Comparison of ENCODE assay signal across 24 cellular contexts in genomic region chr1:6087402-6087772, GRCh38.
"Had no signal": no experiment of that assay in that cellular context is flagged by ENCODE, and none has a peak within 500 bp of the region (broad histone marks: within the 10 kb centered on the region; RNA-seq: fewer than 3 reads in every experiment).

No MANE protein-coding gene starts in this region.

- ATAC-seq: activated CD4-positive, CD25-positive, alpha-beta regulatory T cell treated with anti-CD3 and anti-CD28 coated beads, Interleukin-2, amount 50 U/mL, for 24 hours; gastroesophageal sphincter; left cardiac atrium; left ventricle myocardium superior; right lobe of liver had no signal

- H3K27ac ChIP-seq: brain microvascular endothelial cell, gastroesophageal sphincter, ovary, right lobe of liver, thoracic aorta, uterus, VCaP had no signal

- H3K9me3 Mint-ChIP-seq: stimulated activated naive CD8-positive, alpha-beta T cell treated with anti-CD3 and anti-CD28 coated beads, Interleukin-15, Interleukin-2, amounts not matched to agents 100 ng/mL and 50 ng/mL, for 24 hours; type B pancreatic cell had no signal

- DNase-seq: activated CD4-positive, alpha-beta T cell treated with anti-CD3 and anti-CD28 coated beads for 48 hours; activated CD4-positive, alpha-beta T cell treated with anti-CD3 and anti-CD28 coated beads, Interleukin-2, amount 50 U/mL, for 48 hours; brain microvascular endothelial cell; dermis blood vessel endothelial cell; effector CD8-positive, alpha-beta T cell; erythroblast; hippocampal formation; left cardiac atrium; left ventricle myocardium superior; mammary epithelial cell; ovary; right lobe of liver; stimulated activated CD4-positive, alpha-beta T cell treated with anti-CD3 and anti-CD28 coated beads, Interleukin-2, amount 100 ng/mL, for 48 hours; T-helper 1 cell; T-helper 9 cell; uterus had no signal

- H3K4me3 ChIP-seq: gastroesophageal sphincter, ovary, right lobe of liver, thoracic aorta, uterus had no signal

- H3K27me3 ChIP-seq: gastroesophageal sphincter, ovary, right lobe of liver, uterus had no signal

- H3K4me3 Mint-ChIP-seq: activated naive CD8-positive, alpha-beta T cell; stimulated activated naive CD8-positive, alpha-beta T cell treated with anti-CD3 and anti-CD28 coated beads, Interleukin-15, Interleukin-2, amounts not matched to agents 100 ng/mL and 50 ng/mL, for 24 hours; type B pancreatic cell had no signal

- H3K36me3 Mint-ChIP-seq: type B pancreatic cell had no signal

- H3K9me3 ChIP-seq: gastroesophageal sphincter, ovary, right lobe of liver, thoracic aorta, uterus had no signal

- H3K27ac Mint-ChIP-seq: progenitor cell of endocrine pancreas; stimulated activated naive CD8-positive, alpha-beta T cell treated with anti-CD3 and anti-CD28 coated beads, Interleukin-15, Interleukin-2, amounts not matched to agents 100 ng/mL and 50 ng/mL, for 24 hours; type B pancreatic cell had no signal

- H3K36me3 ChIP-seq: brain microvascular endothelial cell, ovary, right lobe of liver, thoracic aorta, uterus had no signal

- H3K27me3 Mint-ChIP-seq: activated naive CD8-positive, alpha-beta T cell; progenitor cell of endocrine pancreas; stimulated activated naive CD8-positive, alpha-beta T cell treated with anti-CD3 and anti-CD28 coated beads, Interleukin-15, Interleukin-2, amounts not matched to agents 100 ng/mL and 50 ng/mL, for 24 hours had no signal
